Comparison of ENCODE assay signal across 20 cellular contexts in the genomic region with DNA sequence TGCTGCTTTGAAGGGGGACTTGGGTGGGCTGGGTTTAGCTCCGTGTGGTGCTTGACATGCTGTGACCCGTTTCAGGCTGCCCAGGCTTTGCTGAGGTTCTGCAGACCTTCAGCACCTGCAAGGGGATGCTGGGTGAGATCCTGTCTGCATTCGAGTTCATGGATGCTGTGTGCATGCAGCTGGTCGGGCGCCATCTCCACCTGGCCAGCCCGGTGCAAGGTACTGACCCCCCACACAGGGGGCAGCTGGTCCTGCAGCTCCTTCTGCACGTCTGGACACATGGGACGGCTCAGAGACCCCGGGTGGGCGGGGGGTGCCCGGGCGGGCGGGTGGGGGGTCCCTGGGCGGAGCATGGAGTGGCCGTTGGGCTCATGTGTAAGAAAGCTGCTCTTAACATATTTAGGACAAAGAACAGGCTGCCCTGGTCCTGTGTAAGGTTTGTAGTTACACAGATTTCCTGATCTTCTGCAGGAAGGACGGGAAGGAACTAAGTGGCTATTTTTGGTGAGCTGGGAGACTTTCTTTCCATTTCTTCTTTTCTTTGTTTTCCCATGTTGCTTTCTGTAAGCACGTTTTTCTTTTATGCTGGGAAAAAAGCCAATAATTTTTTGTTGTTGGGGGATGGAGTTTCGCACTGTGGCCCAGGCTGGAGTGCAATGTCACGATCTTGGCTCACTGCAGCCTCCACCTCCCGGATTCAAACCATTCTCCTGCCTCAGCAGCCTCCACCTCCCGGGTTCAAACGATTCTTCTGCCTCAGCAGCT. TPM values are rescaled to one million over a fixed set of nuclear protein-coding genes. Genes with fewer than 3 reads are reported as not detected.
DNase-seq lines count a peak whose midpoint lies in the region; FAIRE-seq and TF ChIP-seq lines count a peak whose summit lies in the region.
"Had no signal": no experiment of that assay in that cellular context is flagged by ENCODE, and none has a peak within 500 bp of the region (broad histone marks: within the 10 kb centered on the region; RNA-seq: fewer than 3 reads in every experiment).

No MANE protein-coding gene starts in this region.

- H3K4me1 Mint-ChIP-seq in activated naive CD4-positive, alpha-beta T cell treated with anti-CD3 and anti-CD28 coated beads, Interleukin-2, amount 10 ng/mL, durations not matched to agents 7 days and 5 days = peaks cover 3% of the 10 kb centered on the region
- H3K4me1 Mint-ChIP-seq: CD14-positive monocyte had no signal

- H2BK12ac ChIP-seq in H1 (ENCODE audit: low read depth, low read length) = no peak overlapping the region

- H2BK5ac ChIP-seq in H1 (ENCODE audit: low read depth, low read length) = peak overlapping the region; percentile 26; the same call in 1 of the 2 replicates

- H3K27ac Mint-ChIP-seq in activated naive CD4-positive, alpha-beta T cell treated with anti-CD3 and anti-CD28 coated beads, Interleukin-2, amount 10 ng/mL, durations not matched to agents 7 days and 5 days = no peak overlapping the region

- H3K4me2 ChIP-seq in BLaER1 (peak overlapping the region; percentile 79), H1 (ENCODE audit: insufficient read depth in 1 of 2, low read depth in 2 of 2, low read length in 2 of 2) (no peak overlapping the region)
- peak overlapping the region; percentile 76 to 92 (median 89) for H3K4me2 ChIP-seq in BLaER1 treated with 17β-estradiol and CSF1 and Interleukin-3, amounts not matched to agents 10 nM and 100 nM

- no peak for TF ChIP-seq EP300 in H1 (IDR thresholded peaks at IDR 0.05; ENCODE audit: borderline replicate concordance in 1 of 2, low read depth in 2 of 2, low read length in 2 of 2)

- H3K79me2 ChIP-seq in H1 (ENCODE audit: control insufficient read depth in 1 of 2, insufficient read depth in 2 of 2, low read length in 2 of 2) = no peaks in the 10 kb centered on the region

- TF ChIP-seq RAD21 in H1 (IDR thresholded peaks at IDR 0.05 in 1 of 2, conservative IDR thresholded peaks at IDR 0.05 in 1 of 2; ENCODE audit: low read depth in 2 of 2, low read length in 2 of 2) = no peak

- peaks cover 24% of the 10 kb centered on the region for H3K36me3 Mint-ChIP-seq in activated naive CD4-positive, alpha-beta T cell treated with anti-CD3 and anti-CD28 coated beads, Interleukin-2, amount 10 ng/mL, durations not matched to agents 7 days and 5 days

- POLR2A ChIA-PET in H1 (lab: Charles Lee; ENCODE audit: partially characterized antibody) = interaction anchor here (0.7 to 1.4 kb wide), 2 partner anchors 19 to 48 kb away, joined by 3 to 4 read pairs; a partner anchor contains a TSS

- H4K91ac ChIP-seq in H1 (replicated peaks; ENCODE audit: insufficient read length, low read length) = no peak overlapping the region

- no peaks in the 10 kb centered on the region for H3K23me2 ChIP-seq in H1 (ENCODE audit: low read depth, low read length)

- no peak overlapping the region for H2BK120ac ChIP-seq in H1 (replicated peaks; ENCODE audit: low read depth, low read length)

- H2BK20ac ChIP-seq in H1 (ENCODE audit: low read length) = no peak overlapping the region

- no peak overlapping the region for H4K5ac ChIP-seq in H1 (ENCODE audit: insufficient read length, low read depth, low read length)

- no peaks in the 10 kb centered on the region for H3K79me1 ChIP-seq in H1 (ENCODE audit: low read depth, low read length)

- WGBS in H1 (ENCODE audit: extremely low coverage in 1 of 2, insufficient coverage in 1 of 2, insufficient read length in 1 of 2, insufficient replicate concordance in 2 of 2, low coverage in 1 of 2, low lambda C conversion rate in 2 of 2, missing lambda C conversion rate in 1 of 2), 2 experiments = 90% methylated on average over 22 of the region's 22 CpGs; no CpG with 5 or more reads in 1 of the 2 experiments

- no peak overlapping the region for H3K4me3 Mint-ChIP-seq in activated naive CD4-positive, alpha-beta T cell treated with anti-CD3 and anti-CD28 coated beads, Interleukin-2, amount 10 ng/mL, durations not matched to agents 7 days and 5 days
- H3K4me3 Mint-ChIP-seq: CD14-positive monocyte; CD4-positive, alpha-beta memory T cell had no signal

- H3K36me3 ChIP-seq in BLaER1 = peaks cover 75% of the 10 kb centered on the region
- peaks cover 24 to 82% (median 47%) of the 10 kb centered on the region in 11 experiments for H3K36me3 ChIP-seq in BLaER1 treated with 17β-estradiol and CSF1 and Interleukin-3, amounts not matched to agents 10 nM and 100 nM
- peaks cover 0 to 3% (median 0%) of the 10 kb centered on the region in 4 experiments; a peak in 3 of 8 replicates for H3K36me3 ChIP-seq in H1 (ENCODE audit: control insufficient read depth in 2 of 4, insufficient read depth in 4 of 4, low read length in 3 of 4)

- DNase-seq in H1 (ENCODE audit: low read depth in 1 of 2, low spot score in 2 of 2) (no peak), lung microvascular endothelial cell (ENCODE audit: low read depth in 2 of 2) (peak; percentile 46 to 70), epidermal melanocyte (ENCODE audit: insufficient read length, low spot score) (no peak), NCI-H187 (lab: John Stamatoyannopoulos, UW) (no peak), NCI-H128 (lab: John Stamatoyannopoulos, UW; ENCODE audit: unreplicated experiment) (no peak)
- DNase-seq in activated naive CD4-positive, alpha-beta T cell treated with anti-CD3 and anti-CD28 coated beads, Interleukin-2, amount 10 ng/mL, durations not matched to agents 7 days and 5 days = no peak
- DNase-seq: ACHN, BE2C, DMS153, DMS79, GDM1, GOT3 had no signal

- no peak for TF ChIP-seq CTCF in H1 (IDR thresholded peaks at IDR 0.05; ENCODE audit: control extremely low read depth in 1 of 3, insufficient read depth in 1 of 3, low read depth in 1 of 3, low read length in 3 of 3)

- H3K14ac ChIP-seq in H1 (ENCODE audit: insufficient read length) = no peak overlapping the region

- H3K23ac ChIP-seq in H1 (ENCODE audit: insufficient read length) = no peak overlapping the region

- H3K27me3 ChIP-seq in BLaER1 = no peaks in the 10 kb centered on the region
- H3K27me3 ChIP-seq in BLaER1 treated with 17β-estradiol and CSF1 and Interleukin-3, amounts not matched to agents 10 nM and 100 nM = no peaks in the 10 kb centered on the region
- no peaks in the 10 kb centered on the region for H3K27me3 ChIP-seq in H1 (replicated peaks in 1 of 4; ENCODE audit: control insufficient read depth in 3 of 4, extremely low read depth in 1 of 4, insufficient read depth in 3 of 4, low read length in 3 of 4)
- H3K27me3 ChIP-seq: BE2C had no signal

- no peak for TF ChIP-seq POLR2A in H1 (IDR thresholded peaks at IDR 0.05; ENCODE audit: control extremely low read depth in 1 of 2, low read depth in 2 of 2, low read length in 2 of 2)

- no peak overlapping the region for H3K56ac ChIP-seq in H1 (replicated peaks; ENCODE audit: insufficient read length, low read depth, low read length)

- no peak overlapping the region for H3K4ac ChIP-seq in H1 (replicated peaks; ENCODE audit: insufficient read length, low read depth, low read length)

- no peak overlapping the region for H4K8ac ChIP-seq in H1 (ENCODE audit: extremely low read depth, insufficient read depth, low read length)

- no peaks in the 10 kb centered on the region for H3K27me3 Mint-ChIP-seq in activated naive CD4-positive, alpha-beta T cell treated with anti-CD3 and anti-CD28 coated beads, Interleukin-2, amount 10 ng/mL, durations not matched to agents 7 days and 5 days
- H3K27me3 Mint-ChIP-seq: CD4-positive, alpha-beta memory T cell had no signal

- H3K4me3 ChIP-seq in BLaER1 (peak overlapping the region; percentile 38), H1 (ENCODE audit: extremely low read depth in 1 of 4, insufficient read depth in 2 of 4, low read depth in 3 of 4, low read length in 4 of 4) (no peak overlapping the region)
- H3K4me3 ChIP-seq in BLaER1 treated with 17β-estradiol and CSF1 and Interleukin-3, amounts not matched to agents 10 nM and 100 nM = peak overlapping the region in 6 of 10 experiments; percentile 1 to 51 (median 32); a peak in 9 of 20 replicates
- H3K4me3 ChIP-seq: HAP-1 had no signal

- H2AK5ac ChIP-seq in H1 (ENCODE audit: low read depth, low read length) = no peak overlapping the region

- no peak overlapping the region for H2BK15ac ChIP-seq in H1 (ENCODE audit: low read length)

- peaks cover 55% of the 10 kb centered on the region for H3K4me1 ChIP-seq in BLaER1
- peaks cover 36 to 60% (median 51%) of the 10 kb centered on the region in 10 experiments for H3K4me1 ChIP-seq in BLaER1 treated with 17β-estradiol and CSF1 and Interleukin-3, amounts not matched to agents 10 nM and 100 nM
- no peaks in the 10 kb centered on the region for H3K4me1 ChIP-seq in H1 (replicated peaks in 1 of 4; ENCODE audit: control insufficient read depth in 3 of 4, insufficient read depth in 4 of 4, low read length in 3 of 4)
- H3K4me1 ChIP-seq: BE2C, HAP-1 had no signal

- FAIRE-seq in H1 (lab: Jason Lieb, UNC) = no peak
- FAIRE-seq: A204.1, GM12892 had no signal

- no peak overlapping the region for H3K18ac ChIP-seq in H1 (ENCODE audit: extremely low read depth, low read length)

- peak overlapping the region; percentile 61 for H3K9ac ChIP-seq in BLaER1
- H3K9ac ChIP-seq in BLaER1 treated with 17β-estradiol and CSF1 and Interleukin-3, amounts not matched to agents 10 nM and 100 nM = peak overlapping the region; percentile 23 to 65 (median 57); a peak in 19 of 22 replicates
- no peak overlapping the region for H3K9ac ChIP-seq in H1 (replicated peaks in 1 of 4; ENCODE audit: extremely low read depth in 1 of 4, low read depth in 3 of 4, low read length in 3 of 4)

- CTCF ChIA-PET in H1 (lab: Charles Lee; ENCODE audit: partially characterized antibody) = interaction anchor here (0.7 to 1.3 kb wide), 4 partner anchors 9 to 29 kb away, joined by 3 to 5 read pairs (median 4); no protein-coding TSS in a partner anchor
- CTCF ChIA-PET in activated naive CD4-positive, alpha-beta T cell treated with anti-CD3 and anti-CD28 coated beads, Interleukin-2, amount 10 ng/mL, durations not matched to agents 7 days and 5 days (lab: Charles Lee) = interaction anchor here (1.3 kb wide), 1 partner anchor 18 kb away, joined by 3 read pairs; no protein-coding TSS in a partner anchor

- H2AFZ ChIP-seq in H1 (ENCODE audit: low read length) = no peak overlapping the region

- peak overlapping the region; percentile 70 for H3K27ac ChIP-seq in BLaER1
- H3K27ac ChIP-seq in BLaER1 treated with 17β-estradiol and CSF1 and Interleukin-3, amounts not matched to agents 10 nM and 100 nM = peak overlapping the region; percentile 13 to 62 (median 50); a peak in 16 of 22 replicates
- H3K27ac ChIP-seq in H1 (ENCODE audit: low read depth, low read length) = no peak overlapping the region

- H4K20me1 ChIP-seq in BLaER1 (no peaks in the 10 kb centered on the region), H1 (replicated peaks in 1 of 2; ENCODE audit: control insufficient read depth in 1 of 2, insufficient read depth in 2 of 2, low read length in 2 of 2) (peaks cover 0 to 6% of the 10 kb centered on the region in 2 experiments)
- H4K20me1 ChIP-seq in BLaER1 treated with 17β-estradiol and CSF1 and Interleukin-3, amounts not matched to agents 10 nM and 100 nM = peaks cover 0 to 10% (median 0%) of the 10 kb centered on the region in 11 experiments; a peak in 1 of 22 replicates

- H3K9me3 Mint-ChIP-seq in activated naive CD4-positive, alpha-beta T cell treated with anti-CD3 and anti-CD28 coated beads, Interleukin-2, amount 10 ng/mL, durations not matched to agents 7 days and 5 days = no peaks in the 10 kb centered on the region

- H3K9me3 ChIP-seq in BLaER1 (peaks cover 9% of the 10 kb centered on the region; the same call in 1 of the 2 replicates), H1 (ENCODE audit: insufficient read depth in 2 of 2, low read depth in 1 of 2, low read length in 1 of 2) (no peaks in the 10 kb centered on the region)
- peaks cover 0 to 17% (median 4%) of the 10 kb centered on the region in 11 experiments; a peak in 7 of 22 replicates for H3K9me3 ChIP-seq in BLaER1 treated with 17β-estradiol and CSF1 and Interleukin-3, amounts not matched to agents 10 nM and 100 nM (replicated peaks in 1 of 11)
- H3K9me3 ChIP-seq: BE2C, HAP-1 had no signal

RNA-seq across cellular contexts. Expression of a gene that starts 15.8 kb away (rescaled TPM):
- 8.1 and 8.3 TPM in 2 replicates for total RNA-seq in H1 (2021; fragmentation: NEBNext Ultra II Directional; extraction: Animal tissue kit (Norgen Biotek cat#: 25700))
- polyA plus RNA-seq in H1 (2011; rRNA removed) = 3.4 and 9.8 TPM in 2 replicates
- polyA plus RNA-seq in H1 (2011; cell fraction: cytosol; rRNA removed) = 7.6 TPM
- 34.5 TPM for polyA plus RNA-seq in H1 (2011; cell fraction: nucleus; rRNA removed)
- polyA plus RNA-seq in H1 (2012, experiment 1 of 2) = 7.6 to 12.7 TPM (median 8.9 TPM) in 4 replicates
- polyA plus RNA-seq in H1 (2012, experiment 2 of 2) = 3.3 TPM
- 4.2 TPM for polyA plus RNA-seq in H1 (2013, experiment 1 of 2)
- polyA plus RNA-seq in H1 (2013, experiment 2 of 2) = 3.3 TPM
- polyA minus RNA-seq in H1 (2011; rRNA and poly(A)+ RNA removed) = 5.0 and 7.3 TPM in 2 replicates
- polyA minus RNA-seq in H1 (2011; cell fraction: cytosol; rRNA and poly(A)+ RNA removed) = 10.3 TPM
- polyA minus RNA-seq in H1 (2011; cell fraction: nucleus; rRNA and poly(A)+ RNA removed) = 19.0 TPM
- 7.8 and 13.1 TPM in 2 replicates for total RNA-seq in lung microvascular endothelial cell

RNA-seq across cellular contexts. Expression of a gene that starts 26.4 kb away (rescaled TPM):
- total RNA-seq in H1 (2021; fragmentation: NEBNext Ultra II Directional; extraction: Animal tissue kit (Norgen Biotek cat#: 25700)) = not detected in 2 replicates
- polyA plus RNA-seq in H1 (2011; rRNA removed) = 0.14 TPM in 1 of 2 replicates, not detected in the other
- 0.06 TPM for polyA plus RNA-seq in H1 (2011; cell fraction: cytosol; rRNA removed)
- 0.44 TPM for polyA plus RNA-seq in H1 (2011; cell fraction: nucleus; rRNA removed)
- 0.15 to 0.21 TPM (median 0.17 TPM) in 3 of 4 replicates, not detected in the other for polyA plus RNA-seq in H1 (2012, experiment 1 of 2)
- not detected for polyA plus RNA-seq in H1 (2012, experiment 2 of 2)
- 0.12 TPM for polyA plus RNA-seq in H1 (2013, experiment 1 of 2)
- polyA plus RNA-seq in H1 (2013, experiment 2 of 2) = 0.09 TPM
- 0.13 TPM in 1 of 2 replicates, not detected in the other for polyA minus RNA-seq in H1 (2011; rRNA and poly(A)+ RNA removed)
- not detected for polyA minus RNA-seq in H1 (2011; cell fraction: cytosol; rRNA and poly(A)+ RNA removed)
- 0.90 TPM for polyA minus RNA-seq in H1 (2011; cell fraction: nucleus; rRNA and poly(A)+ RNA removed)
- total RNA-seq in lung microvascular endothelial cell = not detected in 2 replicates
- total RNA-seq: Daoy had no signal
- polyA plus RNA-seq: CD14-positive monocyte had no signal

RNA-seq across cellular contexts. Expression of a gene that starts 48.4 kb away (rescaled TPM):
- total RNA-seq in H1 (2021; fragmentation: NEBNext Ultra II Directional; extraction: Animal tissue kit (Norgen Biotek cat#: 25700)) = 47.4 and 49.7 TPM in 2 replicates
- 41.5 and 42.5 TPM in 2 replicates for polyA plus RNA-seq in H1 (2011; rRNA removed)
- 44.1 TPM for polyA plus RNA-seq in H1 (2011; cell fraction: cytosol; rRNA removed)
- polyA plus RNA-seq in H1 (2011; cell fraction: nucleus; rRNA removed) = 91.5 TPM
- polyA plus RNA-seq in H1 (2012, experiment 1 of 2) = 33.8 to 49.1 TPM (median 39.8 TPM) in 4 replicates
- 14.9 TPM for polyA plus RNA-seq in H1 (2012, experiment 2 of 2)
- 22.2 TPM for polyA plus RNA-seq in H1 (2013, experiment 1 of 2)
- 20.1 TPM for polyA plus RNA-seq in H1 (2013, experiment 2 of 2)
- 52.8 and 60.2 TPM in 2 replicates for polyA minus RNA-seq in H1 (2011; rRNA and poly(A)+ RNA removed)
- polyA minus RNA-seq in H1 (2011; cell fraction: cytosol; rRNA and poly(A)+ RNA removed) = 26.1 TPM
- polyA minus RNA-seq in H1 (2011; cell fraction: nucleus; rRNA and poly(A)+ RNA removed) = 42.9 TPM
- 15.3 and 26.4 TPM in 2 replicates for total RNA-seq in lung microvascular endothelial cell

RNA-seq across cellular contexts. Expression of a gene that starts 58.7 kb away (rescaled TPM):
- 0.50 and 0.82 TPM in 2 replicates for total RNA-seq in H1 (2021; fragmentation: NEBNext Ultra II Directional; extraction: Animal tissue kit (Norgen Biotek cat#: 25700))
- 0.32 and 0.89 TPM in 2 replicates for polyA plus RNA-seq in H1 (2011; rRNA removed)
- polyA plus RNA-seq in H1 (2011; cell fraction: cytosol; rRNA removed) = 0.45 TPM
- 2.0 TPM for polyA plus RNA-seq in H1 (2011; cell fraction: nucleus; rRNA removed)
- polyA plus RNA-seq in H1 (2012, experiment 1 of 2) = 0.23 to 0.82 TPM (median 0.62 TPM) in 3 of 4 replicates, not detected in the other
- 0.28 TPM for polyA plus RNA-seq in H1 (2012, experiment 2 of 2)
- polyA plus RNA-seq in H1 (2013, experiment 1 of 2) = 0.39 TPM
- polyA plus RNA-seq in H1 (2013, experiment 2 of 2) = 0.07 TPM
- polyA minus RNA-seq in H1 (2011; rRNA and poly(A)+ RNA removed) = not detected in 2 replicates
- polyA minus RNA-seq in H1 (2011; cell fraction: cytosol; rRNA and poly(A)+ RNA removed) = not detected
- 0.50 TPM for polyA minus RNA-seq in H1 (2011; cell fraction: nucleus; rRNA and poly(A)+ RNA removed)
- under 0.01 and 0.22 TPM in 2 replicates for total RNA-seq in lung microvascular endothelial cell
- total RNA-seq: Daoy had no signal

Comparison
In these comparisons a context has a peak if more than half of its experiments do, and no peak if none do; other contexts are left out.
1. H3K4me2 ChIP-seq: peak in BLaER1 (single experiment) and BLaER1 treated with 17β-estradiol and CSF1 and Interleukin-3, amounts not matched to agents 10 nM and 100 nM (11 of 11); none in H1 (0 of 2).
2. H3K4me3 ChIP-seq: peak in BLaER1 (single experiment) and BLaER1 treated with 17β-estradiol and CSF1 and Interleukin-3, amounts not matched to agents 10 nM and 100 nM (6 of 10); none in H1 (0 of 4).
3. H3K9ac ChIP-seq: peak in BLaER1 (single experiment) and BLaER1 treated with 17β-estradiol and CSF1 and Interleukin-3, amounts not matched to agents 10 nM and 100 nM (11 of 11); none in H1 (0 of 4).
4. DNase-seq: peak in lung microvascular endothelial cell (2 of 2); none in H1 (0 of 2), epidermal melanocyte (single experiment), NCI-H187 (0 of 2), NCI-H128 (single experiment) and activated naive CD4-positive, alpha-beta T cell treated with anti-CD3 and anti-CD28 coated beads, Interleukin-2, amount 10 ng/mL, durations not matched to agents 7 days and 5 days (single experiment).